ENCODE assay signal across 21 cellular contexts in genomic region chr6:25233226-25233625, GRCh38.
"Had no signal": no experiment of that assay in that cellular context is flagged by ENCODE, and none has a peak within 500 bp of the region (broad histone marks: within the 10 kb centered on the region; RNA-seq: fewer than 3 reads in every experiment).

No MANE protein-coding gene starts in this region.

- H3K36me3 Mint-ChIP-seq: activated naive CD8-positive, alpha-beta T cell treated with anti-CD3 and anti-CD28 coated beads, Interleukin-2, amount 10 ng/mL, durations not matched to agents 7 days and 5 days; natural killer cell treated with Interleukin-12 subunit alpha and Interleukin-12 subunit beta and Interleukin-15 and Interleukin-18, amount 100 ng/mL, for 72 hours had no signal

- DNase-seq: activated CD4-positive, alpha-beta T cell treated with anti-CD3 and anti-CD28 coated beads for 48 hours; activated CD4-positive, alpha-beta T cell treated with anti-CD3 and anti-CD28 coated beads, Interleukin-2, amount 50 U/mL, for 48 hours; activated CD8-positive, alpha-beta memory T cell treated with anti-CD3 and anti-CD28 coated beads for 24 hours; activated effector memory CD4-positive, alpha-beta T cell treated with anti-CD3 and anti-CD28 coated beads, Interleukin-2, amount 50 U/mL, for 16 hours; activated naive CD4-positive, alpha-beta T cell treated with anti-CD3 and anti-CD28 coated beads for 36 hours; activated naive CD8-positive, alpha-beta T cell treated with anti-CD3 and anti-CD28 coated beads, Interleukin-2, amount 10 ng/mL, durations not matched to agents 7 days and 5 days; amniotic stem cell; dermis blood vessel endothelial cell; effector CD8-positive, alpha-beta T cell; esophagus squamous epithelium; mucosa of descending colon; stimulated activated naive CD4-positive, alpha-beta T cell; T1000; WERI-Rb-1 had no signal

- H3K4me3 Mint-ChIP-seq: activated naive CD4-positive, alpha-beta T cell treated with anti-CD3 and anti-CD28 coated beads for 36 hours; activated naive CD8-positive, alpha-beta T cell treated with anti-CD3 and anti-CD28 coated beads, Interleukin-2, amount 10 ng/mL, durations not matched to agents 7 days and 5 days; central memory CD8-positive, alpha-beta T cell; natural killer cell treated with Interleukin-12 subunit alpha and Interleukin-12 subunit beta and Interleukin-15 and Interleukin-18, amount 100 ng/mL, for 72 hours; T-helper 1 cell treated with Interleukin-12 subunit alpha and Interleukin-12 subunit beta and Interleukin-4 antibody, amounts not matched to agents 30 μg/mL and 1 μg/mL, for 36 hours had no signal

- H3K27me3 Mint-ChIP-seq: central memory CD8-positive, alpha-beta T cell had no signal

- H3K27me3 ChIP-seq: esophagus squamous epithelium, tibial nerve had no signal

- H3K27ac Mint-ChIP-seq: activated naive CD4-positive, alpha-beta T cell treated with anti-CD3 and anti-CD28 coated beads for 36 hours; activated naive CD8-positive, alpha-beta T cell treated with anti-CD3 and anti-CD28 coated beads, Interleukin-2, amount 10 ng/mL, durations not matched to agents 7 days and 5 days; natural killer cell treated with Interleukin-12 subunit alpha and Interleukin-12 subunit beta and Interleukin-15 and Interleukin-18, amount 100 ng/mL, for 72 hours; T-helper 1 cell treated with Interleukin-12 subunit alpha and Interleukin-12 subunit beta and Interleukin-4 antibody, amounts not matched to agents 30 μg/mL and 1 μg/mL, for 36 hours had no signal

- H3K36me3 ChIP-seq: esophagus squamous epithelium, left ventricle myocardium inferior, tibial nerve, WERI-Rb-1 had no signal

- H3K4me1 Mint-ChIP-seq: central memory CD8-positive, alpha-beta T cell had no signal

- H3K4me1 ChIP-seq: esophagus squamous epithelium, left ventricle myocardium inferior had no signal

- H3K4me3 ChIP-seq: esophagus squamous epithelium, left ventricle myocardium inferior, lung, mucosa of descending colon, tibial nerve had no signal

- H3K27ac ChIP-seq: epithelial cell of prostate, esophagus squamous epithelium, left ventricle myocardium inferior, tibial nerve, WERI-Rb-1 had no signal

- H3K9me3 ChIP-seq: esophagus squamous epithelium, left ventricle myocardium inferior, mucosa of descending colon, tibial nerve had no signal

- H3K9me3 Mint-ChIP-seq: activated naive CD4-positive, alpha-beta T cell treated with anti-CD3 and anti-CD28 coated beads for 36 hours; activated naive CD8-positive, alpha-beta T cell treated with anti-CD3 and anti-CD28 coated beads, Interleukin-2, amount 10 ng/mL, durations not matched to agents 7 days and 5 days; central memory CD8-positive, alpha-beta T cell; natural killer cell treated with Interleukin-12 subunit alpha and Interleukin-12 subunit beta and Interleukin-15 and Interleukin-18, amount 100 ng/mL, for 72 hours; T-helper 1 cell treated with Interleukin-12 subunit alpha and Interleukin-12 subunit beta and Interleukin-4 antibody, amounts not matched to agents 30 μg/mL and 1 μg/mL, for 36 hours had no signal
